In the genomic region with DNA sequence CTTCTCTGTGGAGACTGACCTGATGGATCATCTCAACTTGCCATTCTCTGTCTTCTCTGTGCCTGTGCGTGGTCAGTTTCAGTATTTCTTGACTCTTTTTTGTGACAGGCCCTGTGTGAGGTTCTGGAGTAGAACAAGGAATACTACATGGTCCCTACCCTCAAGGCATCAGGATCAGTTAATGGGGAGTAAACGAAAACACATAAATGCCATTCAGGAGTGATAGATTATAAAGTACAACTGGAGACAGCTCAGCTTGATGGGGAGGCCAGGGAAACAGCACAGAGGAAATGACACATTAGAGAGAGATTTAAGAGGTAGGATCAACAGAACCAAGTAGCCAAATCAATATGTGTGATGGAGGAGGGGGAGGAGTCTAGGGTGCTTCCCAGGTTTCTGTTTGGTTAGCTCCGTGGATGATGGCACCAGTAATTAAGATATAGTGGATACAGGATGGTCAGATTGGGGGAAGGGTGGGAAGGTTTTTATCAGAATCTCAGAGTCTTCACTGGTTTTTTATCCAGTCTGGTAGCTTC, we compare ENCODE assay signal across 25 cellular contexts.
DNase-seq lines count a peak whose midpoint lies in the region; ATAC-seq and TF ChIP-seq lines count a peak whose summit lies in the region.
"Had no signal": no experiment of that assay in that cellular context is flagged by ENCODE, and none has a peak within 500 bp of the region (broad histone marks: within the 10 kb centered on the region; RNA-seq: fewer than 3 reads in every experiment).

No MANE protein-coding gene starts in this region.

- H3K4me3 ChIP-seq in RWPE2 (ENCODE audit: severe bottlenecking) (no peak overlapping the region), WERI-Rb-1 (ENCODE audit: low read depth, low read length) (no peak overlapping the region)
- H3K4me3 ChIP-seq: adrenal gland, hepatocyte, upper lobe of right lung had no signal

- H3K27ac Mint-ChIP-seq in nephron progenitor cell, result peak overlapping the region; percentile 1
- H3K27ac Mint-ChIP-seq: activated CD4-positive, alpha-beta memory T cell treated with anti-CD3 and anti-CD28 coated beads, Interleukin-2, amount 10 ng/mL, durations not matched to agents 7 days and 5 days; B cell; memory B cell had no signal

- H3K9me3 Mint-ChIP-seq in nephron progenitor cell, result no peaks in the 10 kb centered on the region
- H3K9me3 Mint-ChIP-seq: activated CD4-positive, alpha-beta memory T cell treated with anti-CD3 and anti-CD28 coated beads, Interleukin-2, amount 10 ng/mL, durations not matched to agents 7 days and 5 days had no signal

- no peaks in the 10 kb centered on the region for H3K9me3 ChIP-seq in RWPE2 (ENCODE audit: severe bottlenecking)
- no peaks in the 10 kb centered on the region for H3K9me3 ChIP-seq in WERI-Rb-1 (ENCODE audit: severe bottlenecking)
- H3K9me3 ChIP-seq: adrenal gland, Caco-2, upper lobe of right lung had no signal

- no peak for TF ChIP-seq CTCF in RWPE2 (IDR thresholded peaks at IDR 0.05; ENCODE audit: poor library complexity, severe bottlenecking)
- no peak for TF ChIP-seq CTCF in nephron progenitor cell (IDR thresholded peaks at IDR 0.05)
- no peak for TF ChIP-seq CTCF in WERI-Rb-1 (IDR thresholded peaks at IDR 0.05; ENCODE audit: low read depth, low read length)

- H3K36me3 Mint-ChIP-seq in nephron progenitor cell (ENCODE audit: low read depth), result no peaks in the 10 kb centered on the region
- H3K36me3 Mint-ChIP-seq: memory B cell, naive B cell had no signal

- no peak overlapping the region for H3K27ac ChIP-seq in RWPE2 (ENCODE audit: poor library complexity, severe bottlenecking)
- no peak overlapping the region for H3K27ac ChIP-seq in WERI-Rb-1
- H3K27ac ChIP-seq: 22Rv1, adrenal gland, foreskin keratinocyte, hepatocyte, upper lobe of right lung had no signal

- DNase-seq in DMS53 (lab: John Stamatoyannopoulos, UW), result peak; percentile 36
- no peak for DNase-seq in DMS53 treated with DMSO at 0.1 percent for 48 hours (lab: John Stamatoyannopoulos, UW; ENCODE audit: unreplicated experiment)
- DNase-seq in NCI-H1417 (lab: John Stamatoyannopoulos, UW), result peak in 2 of 3 experiments; percentile 57 to 83
- no peak for DNase-seq in RWPE2 (ENCODE audit: low spot score)
- DNase-seq in nephron progenitor cell, result no peak
- DNase-seq in GF-D8 (lab: John Stamatoyannopoulos, UW), result no peak
- DNase-seq in WERI-Rb-1, result no peak
- DNase-seq: activated CD4-positive, alpha-beta memory T cell treated with anti-CD3 and anti-CD28 coated beads, Interleukin-2, amount 10 ng/mL, durations not matched to agents 7 days and 5 days; activated gamma-delta T cell; activated T-cell treated with anti-CD3 and anti-CD28 coated beads for 4 hours; adrenal gland; Caco-2; caudate nucleus; naive B cell; NCI-H1694; NCI-H226; stimulated activated CD4-positive, alpha-beta T cell treated with anti-CD3 and anti-CD28 coated beads, Interleukin-15, amount 100 ng/mL, for 24 hours; upper lobe of right lung had no signal

- H3K4me1 Mint-ChIP-seq in nephron progenitor cell, result peaks cover 72% of the 10 kb centered on the region
- H3K4me1 Mint-ChIP-seq: activated CD4-positive, alpha-beta memory T cell treated with anti-CD3 and anti-CD28 coated beads, Interleukin-2, amount 10 ng/mL, durations not matched to agents 7 days and 5 days; B cell; memory B cell; naive B cell had no signal

- ATAC-seq in RWPE2 (ENCODE audit: low read depth), result peak; percentile 35; the same call in 1 of the 3 replicates
- no peak for ATAC-seq in GM18511 (IDR thresholded peaks at IDR 0.05; ENCODE audit: unreplicated experiment)
- ATAC-seq: foreskin keratinocyte, sciatic nerve, upper lobe of right lung had no signal

- peak overlapping the region; percentile 5 for H3K4me3 Mint-ChIP-seq in nephron progenitor cell
- H3K4me3 Mint-ChIP-seq: activated CD4-positive, alpha-beta memory T cell treated with anti-CD3 and anti-CD28 coated beads, Interleukin-2, amount 10 ng/mL, durations not matched to agents 7 days and 5 days; B cell; memory B cell; naive B cell had no signal

- H3K36me3 ChIP-seq in RWPE2 (ENCODE audit: low read depth), result no peaks in the 10 kb centered on the region
- no peaks in the 10 kb centered on the region for H3K36me3 ChIP-seq in WERI-Rb-1
- H3K36me3 ChIP-seq: adrenal gland, upper lobe of right lung had no signal

- no peaks in the 10 kb centered on the region for H3K27me3 Mint-ChIP-seq in nephron progenitor cell (ENCODE audit: low read depth, poor library complexity)
- H3K27me3 Mint-ChIP-seq: activated CD4-positive, alpha-beta memory T cell treated with anti-CD3 and anti-CD28 coated beads, Interleukin-2, amount 10 ng/mL, durations not matched to agents 7 days and 5 days had no signal

- H3K27me3 ChIP-seq in RWPE2 (ENCODE audit: insufficient read depth, poor library complexity, severe bottlenecking) (peaks cover 3% of the 10 kb centered on the region), WERI-Rb-1 (ENCODE audit: insufficient read depth, low read depth, severe bottlenecking) (no peaks in the 10 kb centered on the region)
- H3K27me3 ChIP-seq: adrenal gland, foreskin keratinocyte, hepatocyte, upper lobe of right lung had no signal

- no peaks in the 10 kb centered on the region for H3K4me1 ChIP-seq in RWPE2 (ENCODE audit: insufficient read depth, poor library complexity, severe bottlenecking)
- H3K4me1 ChIP-seq: Caco-2, upper lobe of right lung had no signal

Comparison
In these comparisons a context has a peak if more than half of its experiments do, and no peak if none do; other contexts are left out.
1. DNase-seq: peak in DMS53 (single experiment) and NCI-H1417 (2 of 3); none in DMS53 treated with DMSO at 0.1 percent for 48 hours (single experiment), RWPE2 (single experiment), nephron progenitor cell (single experiment), GF-D8 (single experiment) and WERI-Rb-1 (single experiment).